Comparison of ENCODE assay signal across 3 cellular contexts in the genomic region with DNA sequence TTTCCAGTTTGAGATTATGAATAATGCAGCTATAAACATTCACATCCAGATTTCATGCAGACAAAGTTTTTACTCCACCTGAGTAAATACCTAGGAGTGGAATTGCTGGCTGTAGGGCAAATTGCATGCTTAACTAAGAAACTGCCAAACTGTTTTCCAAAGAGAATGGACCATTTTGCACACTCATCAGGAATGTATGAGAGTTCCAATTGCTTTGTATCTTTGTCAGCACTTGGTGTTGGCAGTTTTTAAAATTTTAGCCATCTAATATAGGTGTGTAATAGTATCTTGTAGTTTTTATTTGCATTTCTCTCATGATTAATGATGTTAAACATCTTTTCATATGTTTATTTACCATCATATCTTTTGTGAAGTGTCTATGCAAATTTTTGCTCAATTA.
A peak's percentile ranks its signal among the peaks of the same experiment; 100 is the strongest.
TF ChIP-seq lines count a peak whose summit lies in the region.

No MANE protein-coding gene starts in this region.

TF ChIP-seq in HepG2, 621 proteins besides CTCF, POLR2A, EP300 and RAD21:
- no peak for TF ChIP-seq MXI1 (IDR thresholded peaks at IDR 0.05; ENCODE audit: borderline replicate concordance, low read depth, low read length)
- no peak for TF ChIP-seq CAMTA2 (CRISPR knock-in tag; IDR thresholded peaks at IDR 0.05; ENCODE audit: borderline replicate concordance)
- TF ChIP-seq DR1 (CRISPR knock-in tag; IDR thresholded peaks at IDR 0.05), result no peak
- 0 out of 2 replicates have a peak, but pooled peaks have one; percentile 38 for TF ChIP-seq MAFF (IDR thresholded peaks at IDR 0.05; ENCODE audit: low read depth, low read length)
- TF ChIP-seq TAF15 (IDR thresholded peaks at IDR 0.05; ENCODE audit: low read depth, low read length, poor library complexity, severe bottlenecking), result no peak
- peak in 1 of 2 experiments; percentile 53; a peak in 2 of 4 replicates for TF ChIP-seq MAFK (conservative IDR thresholded peaks at IDR 0.05 in 1 of 2, IDR thresholded peaks at IDR 0.05 in 1 of 2; ENCODE audit: low read length in 2 of 2)
- TF ChIP-seq ZNF7 (CRISPR knock-in tag; IDR thresholded peaks at IDR 0.05), result peak; percentile 86
- no peak for TF ChIP-seq HHEX (CRISPR knock-in tag; IDR thresholded peaks at IDR 0.05)
- TF ChIP-seq, protein P1, sequence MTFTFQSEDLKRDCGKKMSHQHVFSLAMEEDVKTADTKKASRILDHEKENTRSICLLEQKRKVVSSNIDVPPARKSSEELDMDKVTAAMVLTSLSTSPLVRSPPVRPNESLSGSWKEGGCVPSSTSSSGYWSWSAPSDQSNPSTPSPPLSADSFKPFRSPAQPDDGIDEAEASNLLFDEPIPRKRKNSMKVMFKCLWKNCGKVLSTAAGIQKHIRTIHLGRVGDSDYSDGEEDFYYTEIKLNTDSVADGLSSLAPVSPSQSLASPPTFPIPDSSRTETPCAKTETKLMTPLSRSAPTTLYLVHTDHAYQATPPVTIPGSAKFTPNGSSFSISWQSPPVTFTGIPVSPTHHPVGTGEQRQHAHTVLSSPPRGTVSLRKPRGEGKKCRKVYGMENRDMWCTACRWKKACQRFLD (CRISPR knock-in tag; IDR thresholded peaks at IDR 0.05; ENCODE audit: borderline replicate concordance), result no peak

TF ChIP-seq in IMR-90, 13 proteins besides CTCF, POLR2A, EP300 and RAD21:
- no peak for TF ChIP-seq MAZ (IDR thresholded peaks at IDR 0.05; ENCODE audit: borderline replicate concordance, low read depth, low read length)
- 0 out of 2 replicates have a peak, but pooled peaks have one; percentile 12 for TF ChIP-seq MAFK (IDR thresholded peaks at IDR 0.05; ENCODE audit: low read depth, low read length)

TF ChIP-seq in K562, 482 proteins besides CTCF, POLR2A, EP300 and RAD21:
- TF ChIP-seq ZBTB26 (CRISPR knock-in tag; IDR thresholded peaks at IDR 0.05) (no peak), FOXM1 (IDR thresholded peaks at IDR 0.05; ENCODE audit: low read depth) (no peak), FOXM1 (CRISPR knock-in tag; IDR thresholded peaks at IDR 0.05; ENCODE audit: low read depth) (no peak), UBTF (IDR thresholded peaks at IDR 0.05; ENCODE audit: borderline replicate concordance in 1 of 2, low read depth in 2 of 2, low read length in 2 of 2) (no peak), MLLT1 (IDR thresholded peaks at IDR 0.05) (no peak), C11orf30 (IDR thresholded peaks at IDR 0.05; ENCODE audit: low read depth) (peak; percentile 22; the same call in 1 of the 2 replicates), ZFP36 (IDR thresholded peaks at IDR 0.05; ENCODE audit: low read depth, low read length, partially characterized antibody) (peak; percentile 64), PRMT5 (CRISPR knock-in tag; IDR thresholded peaks at IDR 0.05) (no peak), TEAD2 (tag; IDR thresholded peaks at IDR 0.05) (no peak), SMARCB1 (IDR thresholded peaks at IDR 0.05; ENCODE audit: insufficient read length, low read depth) (no peak), KLF6 (CRISPR knock-in tag; IDR thresholded peaks at IDR 0.05; ENCODE audit: borderline replicate concordance) (no peak), TAL1 (IDR thresholded peaks at IDR 0.05) (no peak), SETDB1 (IDR thresholded peaks at IDR 0.05; ENCODE audit: low read length) (no peak), BRD9 (IDR thresholded peaks at IDR 0.05; ENCODE audit: low read depth, partially characterized antibody) (no peak), ZNF140 (CRISPR knock-in tag; IDR thresholded peaks at IDR 0.05) (no peak), ZNF551 (CRISPR knock-in tag; IDR thresholded peaks at IDR 0.05) (no peak), SMARCE1 (IDR thresholded peaks at IDR 0.05) (no peak), SIX5 (IDR thresholded peaks at IDR 0.05; ENCODE audit: borderline replicate concordance in 1 of 2, insufficient read depth in 1 of 2, low read depth in 1 of 2, low read length in 2 of 2) (no peak), ZNF316 (IDR thresholded peaks at IDR 0.05) (0 out of 2 replicates have a peak, but pooled peaks have one; percentile 32), BRD4 (IDR thresholded peaks at IDR 0.05) (no peak), HSF4 (CRISPR knock-in tag; IDR thresholded peaks at IDR 0.05; ENCODE audit: borderline replicate concordance) (no peak), E2F8 (IDR thresholded peaks at IDR 0.05; ENCODE audit: low read depth, partially characterized antibody) (no peak), RBM25 (IDR thresholded peaks at IDR 0.05; ENCODE audit: low read depth, low read length, severe bottlenecking) (peak; percentile 76)
- TF ChIP-seq, protein P2, sequence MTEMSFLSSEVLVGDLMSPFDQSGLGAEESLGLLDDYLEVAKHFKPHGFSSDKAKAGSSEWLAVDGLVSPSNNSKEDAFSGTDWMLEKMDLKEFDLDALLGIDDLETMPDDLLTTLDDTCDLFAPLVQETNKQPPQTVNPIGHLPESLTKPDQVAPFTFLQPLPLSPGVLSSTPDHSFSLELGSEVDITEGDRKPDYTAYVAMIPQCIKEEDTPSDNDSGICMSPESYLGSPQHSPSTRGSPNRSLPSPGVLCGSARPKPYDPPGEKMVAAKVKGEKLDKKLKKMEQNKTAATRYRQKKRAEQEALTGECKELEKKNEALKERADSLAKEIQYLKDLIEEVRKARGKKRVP (CRISPR knock-in tag; IDR thresholded peaks at IDR 0.05), result no peak
